ENCODE assay signal across 23 cellular contexts in the genomic region with DNA sequence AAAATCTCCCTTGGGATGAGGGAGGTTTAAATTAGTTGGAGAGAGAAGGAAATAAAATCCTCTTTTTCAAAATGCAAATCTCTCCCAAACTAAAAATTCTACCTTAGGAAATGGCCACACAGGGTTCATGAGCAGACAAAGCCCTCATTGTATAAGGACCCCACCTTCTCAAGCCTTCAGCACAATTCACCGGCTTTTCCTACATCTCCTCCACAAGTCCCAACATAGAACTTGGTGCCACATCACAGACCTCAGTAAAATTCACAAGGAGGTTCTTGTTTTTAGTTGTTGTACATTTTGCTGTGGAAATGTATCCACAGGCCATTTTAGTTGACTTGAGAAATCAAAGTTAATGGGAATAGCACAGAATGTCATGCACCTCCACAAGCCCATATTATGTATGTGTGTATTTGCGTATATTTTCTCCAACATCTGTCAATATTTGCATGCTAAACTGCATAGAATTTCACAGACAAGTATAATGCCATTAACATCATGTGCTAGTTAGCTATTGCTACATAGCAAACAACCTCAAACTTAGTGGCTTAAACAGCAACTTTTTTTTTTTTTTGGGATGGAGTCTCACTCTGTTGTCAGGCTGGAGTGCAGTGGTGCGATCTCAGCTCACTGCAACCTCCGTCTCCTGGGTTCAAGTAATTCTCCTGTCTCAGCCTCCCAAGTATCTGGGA. TPM values are rescaled to one million over a fixed set of nuclear protein-coding genes. Genes with fewer than 3 reads are reported as not detected.
DNase-seq lines count a peak whose midpoint lies in the region; FAIRE-seq and TF ChIP-seq lines count a peak whose summit lies in the region.
"Had no signal": no experiment of that assay in that cellular context is flagged by ENCODE, and none has a peak within 500 bp of the region (broad histone marks: within the 10 kb centered on the region; RNA-seq: fewer than 3 reads in every experiment).

No MANE protein-coding gene starts in this region.

- FAIRE-seq in frontal cortex (lab: Jason Lieb, UNC), result no peak
- FAIRE-seq: D721Med, GM12878, GM19239, H1 had no signal

- H3K9me3 Mint-ChIP-seq in activated CD4-positive, alpha-beta memory T cell treated with anti-CD3 and anti-CD28 coated beads, Interleukin-2, amount 10 ng/mL, durations not matched to agents 7 days and 5 days, result no peaks in the 10 kb centered on the region
- H3K9me3 Mint-ChIP-seq: CD4-positive, CD25-positive, alpha-beta regulatory T cell; CD8-positive, alpha-beta T cell had no signal

- TF ChIP-seq CTCF in C4-2B (conservative IDR thresholded peaks at IDR 0.05), result no peak

- POLR2A ChIA-PET in activated CD4-positive, alpha-beta memory T cell treated with anti-CD3 and anti-CD28 coated beads, Interleukin-2, amount 10 ng/mL, durations not matched to agents 7 days and 5 days (lab: Charles Lee), result no interaction called here

- no peak overlapping the region for H3K27ac Mint-ChIP-seq in activated CD4-positive, alpha-beta memory T cell treated with anti-CD3 and anti-CD28 coated beads, Interleukin-2, amount 10 ng/mL, durations not matched to agents 7 days and 5 days
- H3K27ac Mint-ChIP-seq: CD8-positive, alpha-beta T cell had no signal

- peaks cover 14% of the 10 kb centered on the region for H3K4me1 Mint-ChIP-seq in activated CD4-positive, alpha-beta memory T cell treated with anti-CD3 and anti-CD28 coated beads, Interleukin-2, amount 10 ng/mL, durations not matched to agents 7 days and 5 days

- H3K27ac ChIP-seq in C4-2B, result 0 out of 2 replicates have a peak overlapping the region, but pooled peaks have one; percentile 5
- H3K27ac ChIP-seq in angular gyrus (ENCODE audit: low read depth, low read length), result peak overlapping the region; percentile 23
- H3K27ac ChIP-seq: GM23248 had no signal

- H3K4me3 Mint-ChIP-seq in activated CD4-positive, alpha-beta memory T cell treated with anti-CD3 and anti-CD28 coated beads, Interleukin-2, amount 10 ng/mL, durations not matched to agents 7 days and 5 days, result no peak overlapping the region
- H3K4me3 Mint-ChIP-seq: CD8-positive, alpha-beta T cell had no signal

- peak; percentile 76 for DNase-seq in COLO829 (ENCODE audit: low spot score)
- peak; percentile 99 for DNase-seq in NCI-H526 treated with DMSO at 0.1 percent for 48 hours (lab: John Stamatoyannopoulos, UW)
- no peak for DNase-seq in activated naive CD4-positive, alpha-beta T cell treated with anti-CD3 and anti-CD28 coated beads, Interleukin-2, amount 50 U/mL, for 16 hours
- no peak for DNase-seq in activated CD4-positive, alpha-beta memory T cell treated with anti-CD3 and anti-CD28 coated beads, Interleukin-2, amount 10 ng/mL, durations not matched to agents 7 days and 5 days
- no peak for DNase-seq in frontal cortex (ENCODE audit: low spot score in 2 of 2)
- no peak for DNase-seq in HuH-7.5 (ENCODE audit: low spot score)
- DNase-seq: C1 segment of cervical spinal cord; CD4-positive, CD25-positive, alpha-beta regulatory T cell; CD8-positive, alpha-beta T cell; DMS 273 treated with DMSO at 0.1 percent for 48 hours; DMS79; EL; GDM1; GM23248; H7; HCEC 1CT had no signal

- no peaks in the 10 kb centered on the region for H3K36me3 Mint-ChIP-seq in activated CD4-positive, alpha-beta memory T cell treated with anti-CD3 and anti-CD28 coated beads, Interleukin-2, amount 10 ng/mL, durations not matched to agents 7 days and 5 days (ENCODE audit: low read depth)
- H3K36me3 Mint-ChIP-seq: CD4-positive, CD25-positive, alpha-beta regulatory T cell; CD8-positive, alpha-beta T cell had no signal

- CTCF ChIA-PET in activated CD4-positive, alpha-beta memory T cell treated with anti-CD3 and anti-CD28 coated beads, Interleukin-2, amount 10 ng/mL, durations not matched to agents 7 days and 5 days (lab: Charles Lee), result interaction anchor here (1.2 kb wide), 1 partner anchor 314 kb away, joined by 3 read pairs; no protein-coding TSS in a partner anchor

- peaks cover 5% of the 10 kb centered on the region for H3K27me3 Mint-ChIP-seq in activated CD4-positive, alpha-beta memory T cell treated with anti-CD3 and anti-CD28 coated beads, Interleukin-2, amount 10 ng/mL, durations not matched to agents 7 days and 5 days

RNA-seq across cellular contexts. Expression of a gene that starts 59.8 kb away (rescaled TPM):
- total RNA-seq in activated CD4-positive, alpha-beta memory T cell treated with anti-CD3 and anti-CD28 coated beads, Interleukin-2, amount 10 ng/mL, durations not matched to agents 7 days and 5 days, result not detected
- total RNA-seq in frontal cortex, result under 0.01 TPM
- total RNA-seq: A172; CD4-positive, CD25-positive, alpha-beta regulatory T cell; CD8-positive, alpha-beta T cell; H1 had no signal

Comparison
In these comparisons a context has a peak if more than half of its experiments do, and no peak if none do; other contexts are left out.
1. DNase-seq: peak in COLO829 (single experiment) and NCI-H526 treated with DMSO at 0.1 percent for 48 hours (single experiment); none in activated naive CD4-positive, alpha-beta T cell treated with anti-CD3 and anti-CD28 coated beads, Interleukin-2, amount 50 U/mL, for 16 hours (single experiment), activated CD4-positive, alpha-beta memory T cell treated with anti-CD3 and anti-CD28 coated beads, Interleukin-2, amount 10 ng/mL, durations not matched to agents 7 days and 5 days (single experiment), frontal cortex (0 of 2) and HuH-7.5 (single experiment).